8 cellular contexts compared by ENCODE assay signal in the genomic region with DNA sequence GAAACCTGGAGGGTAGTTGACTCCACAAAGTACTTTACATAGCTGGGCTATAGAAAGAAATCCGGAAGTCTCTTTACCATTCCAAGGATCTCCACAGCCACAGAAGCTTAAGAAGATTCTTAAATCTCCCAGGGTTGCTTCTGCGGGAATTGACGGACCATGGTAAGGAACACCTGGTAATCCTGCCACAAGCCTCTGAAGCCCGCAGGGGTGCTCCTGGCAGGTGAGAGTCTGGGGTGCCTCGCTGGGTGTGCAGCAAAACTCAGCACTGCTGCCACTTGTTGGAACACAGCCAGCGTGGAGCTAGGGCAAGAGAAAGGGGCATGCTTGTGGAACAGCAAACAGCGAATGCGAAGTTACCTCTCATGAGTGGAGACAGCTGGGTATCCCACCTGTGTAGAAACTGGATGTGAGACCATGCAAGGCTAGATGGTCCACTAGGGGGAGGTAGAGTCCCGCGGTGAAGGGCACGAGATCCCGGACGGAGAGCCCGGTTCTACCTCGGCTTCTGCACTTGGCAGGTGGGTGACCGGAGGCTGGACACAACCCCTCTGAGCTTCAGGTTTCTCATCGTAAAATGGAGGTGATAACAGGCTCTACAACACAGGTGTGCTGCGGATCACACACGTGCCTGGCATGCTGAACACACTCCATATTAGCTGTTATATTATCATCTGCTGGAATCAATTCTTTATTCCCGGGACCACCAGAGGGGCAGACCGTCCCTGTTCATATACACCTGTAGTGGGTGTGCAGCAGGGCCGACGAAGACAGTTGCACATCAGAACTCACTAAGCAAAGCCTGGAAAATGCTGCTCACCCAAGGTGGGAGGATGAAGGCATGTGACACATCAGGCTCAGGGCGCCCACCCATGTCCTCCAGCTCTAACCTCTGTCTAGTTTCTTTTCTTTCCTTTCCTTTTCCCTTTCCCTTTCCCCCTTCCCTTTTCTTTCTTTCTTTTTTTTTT. TPM values are rescaled to one million over a fixed set of nuclear protein-coding genes. Genes with fewer than 3 reads are reported as not detected.
DNase-seq lines count a peak whose midpoint lies in the region; ATAC-seq lines count a peak whose summit lies in the region.

No MANE protein-coding gene starts in this region.

- H3K36me3 Mint-ChIP-seq in activated T-cell treated with anti-CD3 and anti-CD28 coated beads, Interleukin-2, amount 50 U/mL, for 4 hours (ENCODE audit: insufficient read depth), result no peaks in the 10 kb centered on the region

- H3K27me3 Mint-ChIP-seq in activated T-cell treated with anti-CD3 and anti-CD28 coated beads, Interleukin-2, amount 50 U/mL, for 4 hours (ENCODE audit: low read depth), result no peaks in the 10 kb centered on the region

- no peaks in the 10 kb centered on the region for H3K36me3 ChIP-seq in neuronal stem cell (replicated peaks in 1 of 2; ENCODE audit: control insufficient read depth in 2 of 2, insufficient read depth in 2 of 2, low read length in 2 of 2)
- no peaks in the 10 kb centered on the region for H3K36me3 ChIP-seq in stomach smooth muscle (ENCODE audit: control insufficient read depth in 2 of 2, insufficient read depth in 2 of 2, low read length in 2 of 2)

- H3K9me3 ChIP-seq in neuronal stem cell (replicated peaks in 1 of 2; ENCODE audit: control insufficient read depth in 2 of 2, insufficient read depth in 1 of 2, low read depth in 1 of 2, low read length in 2 of 2), result no peaks in the 10 kb centered on the region
- H3K9me3 ChIP-seq in stomach smooth muscle (ENCODE audit: control insufficient read depth in 2 of 2, low read length in 2 of 2), result no peaks in the 10 kb centered on the region

- no peak overlapping the region for H3K23ac ChIP-seq in neuronal stem cell (ENCODE audit: low read depth, low read length, poor library complexity)

- H3K9me3 Mint-ChIP-seq in activated T-cell treated with anti-CD3 and anti-CD28 coated beads, Interleukin-2, amount 50 U/mL, for 4 hours, result peaks cover 3% of the 10 kb centered on the region

- peak overlapping the region; percentile 69 for H3K4me3 Mint-ChIP-seq in activated T-cell treated with anti-CD3 and anti-CD28 coated beads, Interleukin-2, amount 50 U/mL, for 4 hours

- H3K18ac ChIP-seq in neuronal stem cell (ENCODE audit: low read length), result no peak overlapping the region

- H2BK5ac ChIP-seq in neuronal stem cell (ENCODE audit: low read length), result no peak overlapping the region

- H3K4me3 ChIP-seq in neuronal stem cell (ENCODE audit: low read length in 2 of 2) (no peak overlapping the region), stomach smooth muscle (ENCODE audit: low read length in 2 of 2) (peak overlapping the region; percentile 29 to 38)

- H4K91ac ChIP-seq in neuronal stem cell (ENCODE audit: low read depth, low read length, poor library complexity), result no peak overlapping the region

- H3K4me1 ChIP-seq in neuronal stem cell (ENCODE audit: control insufficient read depth in 2 of 2, insufficient read depth in 1 of 2, low read depth in 1 of 2, low read length in 2 of 2) (no peaks in the 10 kb centered on the region), stomach smooth muscle (ENCODE audit: control insufficient read depth, insufficient read depth, low read length) (peaks cover 6% of the 10 kb centered on the region)

- no peaks in the 10 kb centered on the region for H3K79me1 ChIP-seq in neuronal stem cell (ENCODE audit: low read depth, low read length)

- H3K4ac ChIP-seq in neuronal stem cell (ENCODE audit: low read length), result no peak overlapping the region

- H2BK12ac ChIP-seq in neuronal stem cell (ENCODE audit: low read length), result no peak overlapping the region

- no peak overlapping the region for H2BK15ac ChIP-seq in neuronal stem cell (ENCODE audit: low read length)

- H3K4me2 ChIP-seq in neuronal stem cell (ENCODE audit: insufficient read depth, low read length, poor library complexity, severe bottlenecking), result no peak overlapping the region

- H2AFZ ChIP-seq in neuronal stem cell (ENCODE audit: low read length), result no peak overlapping the region

- H3K9ac ChIP-seq in neuronal stem cell (ENCODE audit: low read depth, low read length, poor library complexity) (no peak overlapping the region), stomach smooth muscle (ENCODE audit: low read length in 2 of 2) (no peak overlapping the region)

- peaks cover 39% of the 10 kb centered on the region for H3K4me1 Mint-ChIP-seq in activated T-cell treated with anti-CD3 and anti-CD28 coated beads, Interleukin-2, amount 50 U/mL, for 4 hours (ENCODE audit: low read depth)

- peak; percentile 82 for DNase-seq in COR-L47 (lab: John Stamatoyannopoulos, UW)
- peak in 64 of 76 experiments; percentile 8 to 79 (median 48) for DNase-seq in HUDEP-2 (lab: John Stamatoyannopoulos, UW; ENCODE audit: unreplicated experiment in 76 of 76)
- DNase-seq in OCI-M2 (lab: John Stamatoyannopoulos, UW; ENCODE audit: unreplicated experiment), result peak; percentile 17
- peak; percentile 74 for DNase-seq in activated T-cell treated with anti-CD3 and anti-CD28 coated beads, Interleukin-2, amount 50 U/mL, for 4 hours
- DNase-seq in fibroblast of peridontal ligament (ENCODE audit: extremely low read depth), result peak; percentile 47
- DNase-seq in neuronal stem cell (ENCODE audit: low spot score), result peak; percentile 59

- no peak overlapping the region for H3K14ac ChIP-seq in neuronal stem cell (ENCODE audit: low read length)

- H3K27me3 ChIP-seq in neuronal stem cell (ENCODE audit: control insufficient read depth in 3 of 3, insufficient read depth in 3 of 3, low read depth in 1 of 3, low read length in 3 of 3), result peaks cover 0 to 2% (median 0%) of the 10 kb centered on the region in 3 experiments
- H3K27me3 ChIP-seq in stomach smooth muscle (ENCODE audit: control insufficient read depth in 1 of 2, insufficient read depth in 2 of 2, low read length in 2 of 2), result peaks cover 0 to 8% of the 10 kb centered on the region in 2 donors

- H2BK120ac ChIP-seq in neuronal stem cell (ENCODE audit: low read depth, low read length), result no peak overlapping the region

- no peak overlapping the region for H2AK5ac ChIP-seq in neuronal stem cell (ENCODE audit: low read depth, low read length)

- no CpG with 5 or more reads among the region's 24 CpGs for WGBS in neuronal stem cell (ENCODE audit: extremely low coverage in 2 of 2, insufficient read length in 2 of 2, insufficient replicate concordance in 1 of 2), 2 donors

- H4K8ac ChIP-seq in neuronal stem cell (ENCODE audit: low read depth, low read length), result no peak overlapping the region

- peak; percentile 57 for ATAC-seq in GM21367 (IDR thresholded peaks at IDR 0.05; ENCODE audit: unreplicated experiment)
- peak; percentile 83 to 90 for ATAC-seq in activated T-cell treated with anti-CD3 and anti-CD28 coated beads, Interleukin-2, amount 50 U/mL, for 4 hours

- H3K27ac ChIP-seq in neuronal stem cell (replicated peaks; ENCODE audit: low read length), result no peak overlapping the region
- H3K27ac ChIP-seq in stomach smooth muscle (ENCODE audit: low read length), result no peak overlapping the region

RNA-seq across cellular contexts. Expression of a gene that starts 24.1 kb away (rescaled TPM):
- total RNA-seq in activated T-cell treated with anti-CD3 and anti-CD28 coated beads, Interleukin-2, amount 50 U/mL, for 4 hours, result 10 to 100 TPM; 48.5 to 50.4 (median 49.1) TPM
- polyA plus RNA-seq in neuronal stem cell (2013, experiment 1 of 2), result 70.1 TPM
- 68.4 TPM for polyA plus RNA-seq in neuronal stem cell (2013, experiment 2 of 2)

Comparison
In these comparisons a context has a peak if more than half of its experiments do, and no peak if none do; other contexts are left out.
1. DNase-seq: peak in every context shown above with its lines; median percentile 82 in COR-L47; 74 in activated T-cell treated with anti-CD3 and anti-CD28 coated beads, Interleukin-2, amount 50 U/mL, for 4 hours; 59 in neuronal stem cell; 48 in HUDEP-2; 47 in fibroblast of peridontal ligament; 17 in OCI-M2.
2. H3K4me3 ChIP-seq: peak in stomach smooth muscle (2 of 2); none in neuronal stem cell (0 of 2).